Comparison of ENCODE assay signal across 16 cellular contexts in genomic region chr1:155947292-155947691, GRCh38. TPM values are rescaled to one million over a fixed set of nuclear protein-coding genes. Genes with fewer than 3 reads are reported as not detected.
A peak's percentile ranks its signal among the peaks of the same experiment; 100 is the strongest.
DNase-seq lines count a peak whose midpoint lies in the region; ATAC-seq and TF ChIP-seq lines count a peak whose summit lies in the region.
"Had no signal": no experiment of that assay in that cellular context is flagged by ENCODE, and none has a peak within 500 bp of the region (broad histone marks: within the 10 kb centered on the region; RNA-seq: fewer than 3 reads in every experiment).

No MANE protein-coding gene starts in this region.

- H3K79me2 ChIP-seq in DOHH2 (ENCODE audit: control insufficient read depth, low read length) = no peaks in the 10 kb centered on the region

- H3K27ac Mint-ChIP-seq in activated CD8-positive, alpha-beta T cell treated with anti-CD3 and anti-CD28 coated beads, Interleukin-2, amount 10 ng/mL, durations not matched to agents 7 days and 5 days = peak overlapping the region; percentile 87
- peak overlapping the region; percentile 64 to 96 (median 92) for H3K27ac Mint-ChIP-seq in naive thymus-derived CD8-positive, alpha-beta T cell

- no peak for ATAC-seq in activated CD8-positive, alpha-beta T cell treated with anti-CD3 and anti-CD28 coated beads, Interleukin-2, amount 10 ng/mL, durations not matched to agents 7 days and 5 days
- no peak for ATAC-seq in naive thymus-derived CD8-positive, alpha-beta T cell
- no peak for ATAC-seq in HG03196 (IDR thresholded peaks at IDR 0.05; ENCODE audit: unreplicated experiment)

- H3F3A ChIP-seq in DOHH2 (ENCODE audit: control insufficient read depth, insufficient read depth) = no peaks in the 10 kb centered on the region

- no peaks in the 10 kb centered on the region for H3K9me3 ChIP-seq in BLaER1 treated with 17β-estradiol and CSF1 and Interleukin-3, amounts not matched to agents 10 nM and 100 nM (replicated peaks in 1 of 11)
- no peaks in the 10 kb centered on the region for H3K9me3 ChIP-seq in DOHH2 (ENCODE audit: control insufficient read depth, insufficient read depth, low read length)

- H3K27ac ChIP-seq in BLaER1 treated with 17β-estradiol and CSF1 and Interleukin-3, amounts not matched to agents 10 nM and 100 nM = peak overlapping the region in 10 of 11 experiments; percentile 33 to 82 (median 76); a peak in 19 of 22 replicates
- H3K27ac ChIP-seq in DOHH2 (ENCODE audit: low read depth, low read length) = 0 out of 2 replicates have a peak overlapping the region, but pooled peaks have one; percentile 43
- H3K27ac ChIP-seq: GM23248 had no signal

- peaks cover 47% of the 10 kb centered on the region for H3K4me1 Mint-ChIP-seq in activated CD8-positive, alpha-beta T cell treated with anti-CD3 and anti-CD28 coated beads, Interleukin-2, amount 10 ng/mL, durations not matched to agents 7 days and 5 days (ENCODE audit: low read depth)
- peaks cover 13 to 51% (median 47%) of the 10 kb centered on the region in 4 donors for H3K4me1 Mint-ChIP-seq in naive thymus-derived CD8-positive, alpha-beta T cell

- H3K9me3 Mint-ChIP-seq in activated CD8-positive, alpha-beta T cell treated with anti-CD3 and anti-CD28 coated beads, Interleukin-2, amount 10 ng/mL, durations not matched to agents 7 days and 5 days (ENCODE audit: insufficient read depth) = no peaks in the 10 kb centered on the region
- no peaks in the 10 kb centered on the region for H3K9me3 Mint-ChIP-seq in naive thymus-derived CD8-positive, alpha-beta T cell

- peak overlapping the region in 10 of 11 experiments; percentile 32 to 69 (median 57); a peak in 15 of 22 replicates for H3K9ac ChIP-seq in BLaER1 treated with 17β-estradiol and CSF1 and Interleukin-3, amounts not matched to agents 10 nM and 100 nM
- H3K9ac ChIP-seq: GM23248 had no signal

- H3K9me2 ChIP-seq in DOHH2 (replicated peaks; ENCODE audit: control insufficient read depth, low read length) = no peaks in the 10 kb centered on the region

- no peak for TF ChIP-seq CTCF in DOHH2 (IDR thresholded peaks at IDR 0.05; ENCODE audit: low read depth, low read length, poor library complexity, severe bottlenecking)

- H3K4me2 ChIP-seq in BLaER1 treated with 17β-estradiol and CSF1 and Interleukin-3, amounts not matched to agents 10 nM and 100 nM = peak overlapping the region; percentile 59 to 97 (median 95)
- peak overlapping the region; percentile 53 for H3K4me2 ChIP-seq in DOHH2 (ENCODE audit: low read length)

- POLR2A ChIA-PET in activated CD8-positive, alpha-beta T cell treated with anti-CD3 and anti-CD28 coated beads, Interleukin-2, amount 10 ng/mL, durations not matched to agents 7 days and 5 days (lab: Charles Lee) = interaction anchor here (1.3 kb wide), 1 partner anchor 30 kb away, joined by 8 read pairs; no protein-coding TSS in a partner anchor
- POLR2A ChIA-PET in naive thymus-derived CD8-positive, alpha-beta T cell (lab: Charles Lee) = interaction anchor here (1.5 to 31.8 kb wide), 2 partner anchors 10 to 30 kb away, joined by 9 to 612 read pairs; partner anchors contain the start of gene ARHGEF2

- H3K36me3 Mint-ChIP-seq in activated CD8-positive, alpha-beta T cell treated with anti-CD3 and anti-CD28 coated beads, Interleukin-2, amount 10 ng/mL, durations not matched to agents 7 days and 5 days (ENCODE audit: low read depth) = peaks cover 52% of the 10 kb centered on the region
- peaks cover 0 to 58% (median 7%) of the 10 kb centered on the region in 3 donors for H3K36me3 Mint-ChIP-seq in naive thymus-derived CD8-positive, alpha-beta T cell

- H3K27me3 Mint-ChIP-seq in activated CD8-positive, alpha-beta T cell treated with anti-CD3 and anti-CD28 coated beads, Interleukin-2, amount 10 ng/mL, durations not matched to agents 7 days and 5 days (ENCODE audit: low read depth) = no peaks in the 10 kb centered on the region
- H3K27me3 Mint-ChIP-seq in naive thymus-derived CD8-positive, alpha-beta T cell = no peaks in the 10 kb centered on the region

- peaks cover 65 to 100% (median 79%) of the 10 kb centered on the region in 10 experiments for H3K4me1 ChIP-seq in BLaER1 treated with 17β-estradiol and CSF1 and Interleukin-3, amounts not matched to agents 10 nM and 100 nM
- peaks cover 45% of the 10 kb centered on the region for H3K4me1 ChIP-seq in DOHH2 (ENCODE audit: control insufficient read depth, low read length)

- H4K20me1 ChIP-seq in BLaER1 treated with 17β-estradiol and CSF1 and Interleukin-3, amounts not matched to agents 10 nM and 100 nM = peaks cover 30 to 81% (median 65%) of the 10 kb centered on the region in 11 experiments; a peak in 20 of 22 replicates
- H4K20me1 ChIP-seq in DOHH2 (ENCODE audit: control insufficient read depth, insufficient read depth, low read depth, low read length) = no peaks in the 10 kb centered on the region

- CTCF ChIA-PET in activated CD8-positive, alpha-beta T cell treated with anti-CD3 and anti-CD28 coated beads, Interleukin-2, amount 10 ng/mL, durations not matched to agents 7 days and 5 days (lab: Charles Lee) = interaction anchor here (1.7 kb wide), 1 partner anchor 31 kb away, joined by 4 read pairs; the partner anchor contains the start of gene ARHGEF2

- H3K4me3 ChIP-seq in BLaER1 treated with 17β-estradiol and CSF1 and Interleukin-3, amounts not matched to agents 10 nM and 100 nM = peak overlapping the region in 3 of 10 experiments; percentile 1 to 42 (median 33); a peak in 1 of 20 replicates
- no peak overlapping the region for H3K4me3 ChIP-seq in DOHH2 (ENCODE audit: low read length)
- H3K4me3 ChIP-seq: GM23248 had no signal

- H3K27me3 ChIP-seq in BLaER1 treated with 17β-estradiol and CSF1 and Interleukin-3, amounts not matched to agents 10 nM and 100 nM = no peaks in the 10 kb centered on the region
- no peaks in the 10 kb centered on the region for H3K27me3 ChIP-seq in DOHH2 (ENCODE audit: control insufficient read depth, low read length)

- DNase-seq in activated CD8-positive, alpha-beta T cell treated with anti-CD3 and anti-CD28 coated beads, Interleukin-2, amount 10 ng/mL, durations not matched to agents 7 days and 5 days = no peak
- no peak for DNase-seq in naive thymus-derived CD8-positive, alpha-beta T cell
- DNase-seq in NCI-H748 (lab: John Stamatoyannopoulos, UW; ENCODE audit: unreplicated experiment) (no peak), GM19238 (ENCODE audit: insufficient read length, low spot score) (no peak)
- DNase-seq: amniotic stem cell; GM23248; kidney glomerular epithelial cell; NCI-H1436 treated with DMSO at 0.1 percent for 48 hours; stimulated activated CD4-positive, alpha-beta T cell treated with anti-CD3 and anti-CD28 coated beads, Interleukin-2, amount 100 ng/mL, for 24 hours; stimulated activated CD8-positive, alpha-beta memory T cell treated with anti-CD3 and anti-CD28 coated beads, Interleukin-4, amount 100 ng/mL, for 48 hours had no signal

- H3K36me3 ChIP-seq in BLaER1 treated with 17β-estradiol and CSF1 and Interleukin-3, amounts not matched to agents 10 nM and 100 nM = peaks cover 59 to 82% (median 67%) of the 10 kb centered on the region in 11 experiments
- H3K36me3 ChIP-seq in DOHH2 (ENCODE audit: control insufficient read depth, low read length) = peaks cover 61% of the 10 kb centered on the region

- H3K4me3 Mint-ChIP-seq in activated CD8-positive, alpha-beta T cell treated with anti-CD3 and anti-CD28 coated beads, Interleukin-2, amount 10 ng/mL, durations not matched to agents 7 days and 5 days = peak overlapping the region; percentile 46
- H3K4me3 Mint-ChIP-seq in naive thymus-derived CD8-positive, alpha-beta T cell = peak overlapping the region in 2 of 10 donors; percentile 28 to 33

RNA-seq across cellular contexts. Expression of gene RXFP4, which starts 5.9 kb away (rescaled TPM):
- total RNA-seq in activated CD8-positive, alpha-beta T cell treated with anti-CD3 and anti-CD28 coated beads, Interleukin-2, amount 10 ng/mL, durations not matched to agents 7 days and 5 days = not detected
- total RNA-seq in naive thymus-derived CD8-positive, alpha-beta T cell = not detected
- polyA plus RNA-seq in naive thymus-derived CD8-positive, alpha-beta T cell = under 1 TPM in 1 of 3 donors, not detected in 2; 0.46 TPM
- total RNA-seq: activated CD8-positive, alpha-beta memory T cell treated with anti-CD3 and anti-CD28 coated beads for 36 hours; GM23248; NCI-H460; urinary bladder had no signal

RNA-seq across cellular contexts. Expression of gene KHDC4, which starts 13.1 kb away (rescaled TPM):
- 10 to 100 TPM; 64.5 to 68.9 TPM for total RNA-seq in activated CD8-positive, alpha-beta T cell treated with anti-CD3 and anti-CD28 coated beads, Interleukin-2, amount 10 ng/mL, durations not matched to agents 7 days and 5 days
- total RNA-seq in naive thymus-derived CD8-positive, alpha-beta T cell = 100 to 1,000 TPM; 109 to 110 TPM
- polyA plus RNA-seq in naive thymus-derived CD8-positive, alpha-beta T cell = 1 to 10 TPM; 5.0 to 7.2 (median 6.5) TPM

RNA-seq across cellular contexts. Expression of gene ARHGEF2, which starts 31.1 kb away (rescaled TPM):
- total RNA-seq in activated CD8-positive, alpha-beta T cell treated with anti-CD3 and anti-CD28 coated beads, Interleukin-2, amount 10 ng/mL, durations not matched to agents 7 days and 5 days = 100 to 1,000 TPM; 142 to 147 TPM
- 100 to 1,000 TPM; 204 to 210 TPM for total RNA-seq in naive thymus-derived CD8-positive, alpha-beta T cell
- 10 to 100 TPM; 13.8 to 22.0 (median 15.8) TPM for polyA plus RNA-seq in naive thymus-derived CD8-positive, alpha-beta T cell

RNA-seq across cellular contexts. Expression of gene RIT1, which starts 36.1 kb away (rescaled TPM):
- 10 to 100 TPM; 26.0 to 26.4 TPM for total RNA-seq in activated CD8-positive, alpha-beta T cell treated with anti-CD3 and anti-CD28 coated beads, Interleukin-2, amount 10 ng/mL, durations not matched to agents 7 days and 5 days
- 10 to 100 TPM; 39.2 to 42.5 TPM for total RNA-seq in naive thymus-derived CD8-positive, alpha-beta T cell
- 10 to 100 TPM; 16.4 to 18.0 (median 17.0) TPM for polyA plus RNA-seq in naive thymus-derived CD8-positive, alpha-beta T cell
